ENCODE assay signal across 8 cellular contexts in the genomic region with DNA sequence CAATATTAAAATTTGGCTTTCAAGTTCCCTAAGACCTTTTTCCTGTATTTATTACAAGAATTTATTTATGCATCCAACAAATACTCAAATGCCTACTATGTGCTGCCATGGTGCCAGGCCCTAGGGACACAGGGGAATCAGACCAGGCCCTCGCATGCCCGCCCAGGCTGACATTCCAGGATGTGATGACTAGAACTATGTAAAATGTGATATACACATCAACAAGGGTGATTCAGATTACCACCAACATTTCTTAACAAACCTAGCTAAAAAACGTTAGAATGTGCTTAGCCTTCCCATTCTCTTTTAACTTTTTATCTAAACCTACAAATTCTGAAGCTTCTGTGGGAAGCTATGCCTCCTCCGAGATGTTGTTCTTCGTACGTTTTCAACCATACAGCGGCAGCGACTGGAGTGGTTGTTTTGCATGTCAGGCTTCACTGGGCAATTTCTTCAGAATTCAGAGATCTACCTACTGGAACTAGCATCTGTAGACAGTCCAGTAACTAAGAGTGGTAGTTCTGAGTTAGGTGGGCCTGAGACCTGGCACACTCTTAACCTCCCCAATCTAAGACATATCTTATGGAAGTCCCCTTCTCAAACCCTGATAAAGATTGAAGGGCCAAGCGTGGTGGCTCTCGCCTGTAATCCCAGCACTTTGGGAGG. TPM values are rescaled to one million over a fixed set of nuclear protein-coding genes. Genes with fewer than 3 reads are reported as not detected.
DNase-seq lines count a peak whose midpoint lies in the region; ATAC-seq and TF ChIP-seq lines count a peak whose summit lies in the region.

No MANE protein-coding gene starts in this region.

- CTCF ChIA-PET in Calu3 (lab: Charles Lee): interaction anchor here (1.5 to 2.5 kb wide), 3 partner anchors 18 to 64 kb away, joined by 4 to 13 read pairs (median 5); no protein-coding TSS in a partner anchor
- CTCF ChIA-PET in activated CD4-positive, alpha-beta memory T cell treated with anti-CD3 and anti-CD28 coated beads for 36 hours (lab: Charles Lee): interaction anchor here (1.5 kb wide), 1 partner anchor 65 kb away, joined by 4 read pairs; no protein-coding TSS in a partner anchor

- H3K4me1 ChIP-seq in RWPE2 (ENCODE audit: insufficient read depth, poor library complexity, severe bottlenecking) (peaks cover 44% of the 10 kb centered on the region), iPS-15b (ENCODE audit: control insufficient read depth, insufficient read depth, low read length) (peaks cover 60% of the 10 kb centered on the region)

- BruUV-seq in Calu3 (replicated peaks; lab: Mats Ljungman, UMichigan): no TSS peak

- TF ChIP-seq CTCF in Calu3 (IDR thresholded peaks at IDR 0.05; ENCODE audit: unreplicated experiment) (no peak), RWPE2 (IDR thresholded peaks at IDR 0.05; ENCODE audit: poor library complexity, severe bottlenecking) (no peak)

- peaks cover 15% of the 10 kb centered on the region for H3K36me3 Mint-ChIP-seq in Calu3 (ENCODE audit: insufficient read depth, unreplicated experiment)
- peaks cover 2% of the 10 kb centered on the region for H3K36me3 Mint-ChIP-seq in activated CD4-positive, alpha-beta memory T cell treated with anti-CD3 and anti-CD28 coated beads for 36 hours

- POLR2A ChIA-PET in activated CD4-positive, alpha-beta memory T cell treated with anti-CD3 and anti-CD28 coated beads for 36 hours (lab: Charles Lee): interaction anchor here (0.6 kb wide), 1 partner anchor 64 kb away, joined by 3 read pairs; no protein-coding TSS in a partner anchor

- H3K4me3 ChIP-seq in RWPE2 (ENCODE audit: severe bottlenecking) (no peak overlapping the region), iPS-15b (ENCODE audit: low read depth, low read length) (no peak overlapping the region)

- no peaks in the 10 kb centered on the region for H3K27me3 Mint-ChIP-seq in Calu3 (ENCODE audit: unreplicated experiment)
- H3K27me3 Mint-ChIP-seq in activated CD4-positive, alpha-beta memory T cell treated with anti-CD3 and anti-CD28 coated beads for 36 hours: no peaks in the 10 kb centered on the region

- H3K27me3 ChIP-seq in RWPE2 (ENCODE audit: insufficient read depth, poor library complexity, severe bottlenecking) (no peaks in the 10 kb centered on the region), iPS-15b (ENCODE audit: control insufficient read depth, insufficient read depth, low read length) (no peaks in the 10 kb centered on the region)

- no peaks in the 10 kb centered on the region for H3K9me3 Mint-ChIP-seq in Calu3 (ENCODE audit: low read depth, unreplicated experiment)
- no peaks in the 10 kb centered on the region for H3K9me3 Mint-ChIP-seq in activated CD4-positive, alpha-beta memory T cell treated with anti-CD3 and anti-CD28 coated beads for 36 hours

- H3K9ac ChIP-seq in iPS-15b (ENCODE audit: low read depth, low read length): peak overlapping the region; percentile 77

- ATAC-seq in HG02571 (IDR thresholded peaks at IDR 0.05; ENCODE audit: unreplicated experiment) (peak; percentile 62), RWPE2 (ENCODE audit: low read depth) (peak; percentile 79), HG03139 (IDR thresholded peaks at IDR 0.05; ENCODE audit: unreplicated experiment) (no peak)

- DNase-seq in Calu3: peak; percentile 24
- DNase-seq in RWPE2 (ENCODE audit: low spot score): peak; percentile 82
- DNase-seq in activated CD4-positive, alpha-beta memory T cell treated with anti-CD3 and anti-CD28 coated beads for 36 hours: no peak
- DNase-seq in COR-L47 (lab: John Stamatoyannopoulos, UW): no peak
- no peak for DNase-seq in stimulated activated CD4-positive, alpha-beta T cell treated with anti-CD3 and anti-CD28 coated beads, Interleukin-15, amount 100 ng/mL, for 24 hours

- H3K4me3 Mint-ChIP-seq in Calu3 (ENCODE audit: low read depth, unreplicated experiment): peak overlapping the region; percentile 51
- H3K4me3 Mint-ChIP-seq in activated CD4-positive, alpha-beta memory T cell treated with anti-CD3 and anti-CD28 coated beads for 36 hours: no peak overlapping the region

- H3K27ac ChIP-seq in RWPE2 (ENCODE audit: poor library complexity, severe bottlenecking): peak overlapping the region; percentile 99

- H3K36me3 ChIP-seq in RWPE2 (ENCODE audit: low read depth) (peaks cover 5% of the 10 kb centered on the region; the same call in 1 of the 2 replicates), iPS-15b (ENCODE audit: control insufficient read depth, insufficient read depth, low read length) (no peaks in the 10 kb centered on the region)

- H3K4me1 Mint-ChIP-seq in Calu3 (ENCODE audit: low read depth, unreplicated experiment): peaks cover 56% of the 10 kb centered on the region
- H3K4me1 Mint-ChIP-seq in activated CD4-positive, alpha-beta memory T cell treated with anti-CD3 and anti-CD28 coated beads for 36 hours (ENCODE audit: low read depth): peaks cover 44% of the 10 kb centered on the region

- H3K9me3 ChIP-seq in RWPE2 (ENCODE audit: severe bottlenecking) (no peaks in the 10 kb centered on the region), iPS-15b (ENCODE audit: control insufficient read depth, insufficient read depth, low read length) (no peaks in the 10 kb centered on the region)

- peak overlapping the region; percentile 84 for H3K27ac Mint-ChIP-seq in Calu3 (ENCODE audit: unreplicated experiment)
- H3K27ac Mint-ChIP-seq in activated CD4-positive, alpha-beta memory T cell treated with anti-CD3 and anti-CD28 coated beads for 36 hours: no peak overlapping the region

- intact Hi-C loops in Calu3 (cut with micrococcal nuclease; ENCODE audit: unreplicated experiment): loop anchor here (5.0 kb wide), 2 partner anchors 40 to 65 kb away; no protein-coding TSS in a partner anchor
- intact Hi-C loops in activated CD4-positive, alpha-beta memory T cell treated with anti-CD3 and anti-CD28 coated beads for 36 hours (cut with micrococcal nuclease): loop anchor here (5.0 kb wide), 1 partner anchor 65 kb away; no protein-coding TSS in a partner anchor

RNA-seq across cellular contexts. Expression of a gene that starts 22.1 kb away (rescaled TPM):
- total RNA-seq in Calu3 (2022): 75.4 and 78.3 TPM in 2 replicates
- 10 to 100 TPM; 23.6 to 23.7 TPM for total RNA-seq in activated CD4-positive, alpha-beta memory T cell treated with anti-CD3 and anti-CD28 coated beads for 36 hours

Comparison
In these comparisons a context has a peak if more than half of its experiments do, and no peak if none do; other contexts are left out.
1. DNase-seq: peak in Calu3 (single experiment) and RWPE2 (single experiment); none in activated CD4-positive, alpha-beta memory T cell treated with anti-CD3 and anti-CD28 coated beads for 36 hours (single experiment), COR-L47 (single experiment) and stimulated activated CD4-positive, alpha-beta T cell treated with anti-CD3 and anti-CD28 coated beads, Interleukin-15, amount 100 ng/mL, for 24 hours (single experiment).